In genomic region chr7:142012825-142013506, GRCh38 we compare ENCODE assay signal across 1 cellular context.
TF ChIP-seq lines count a peak whose summit lies in the region.

No MANE protein-coding gene starts in this region.

TF ChIP-seq in H1, 55 proteins besides CTCF, POLR2A, EP300 and RAD21:
- no peak for TF ChIP-seq KDM4A (IDR thresholded peaks at IDR 0.05; ENCODE audit: low read depth, low read length, severe bottlenecking)
